ENCODE assay signal across 1 cellular context in genomic region chr1:20717452-20718342, GRCh38.
A peak's percentile ranks its signal among the peaks of the same experiment; 100 is the strongest.
TF ChIP-seq lines count a peak whose summit lies in the region.

TSS of gene KIF17 (minus strand) at chr1:20718007. CDS start at chr1:20717706, 301 bp downstream.

TF ChIP-seq in HEK293, 187 proteins besides CTCF, POLR2A, EP300 and RAD21 (continued from another document):
- TF ChIP-seq ZNF362 (tag by site-specific recombination; IDR thresholded peaks at IDR 0.05) (no peak), ZSCAN16 (tag by site-specific recombination; IDR thresholded peaks at IDR 0.05) (no peak; the same call in 1 of the 2 replicates), SCRT2 (tag by site-specific recombination; IDR thresholded peaks at IDR 0.05) (no peak; the same call in 1 of the 2 replicates), ZBTB10 (tag by site-specific recombination; IDR thresholded peaks at IDR 0.05) (no peak), ZNF350 (tag by site-specific recombination; IDR thresholded peaks at IDR 0.05) (no peak), ZNF26 (tag by site-specific recombination; IDR thresholded peaks at IDR 0.05) (no peak), SP7 (tag by site-specific recombination; IDR thresholded peaks at IDR 0.05) (no peak), ZNF544 (tag by site-specific recombination; IDR thresholded peaks at IDR 0.05) (no peak), ZNF530 (tag by site-specific recombination; IDR thresholded peaks at IDR 0.05; ENCODE audit: low read depth) (no peak), ZNF433 (tag by site-specific recombination; IDR thresholded peaks at IDR 0.05; ENCODE audit: low read depth) (no peak), GLIS2 (tag by site-specific recombination; IDR thresholded peaks at IDR 0.05) (0 out of 2 replicates have a peak, but pooled peaks have one; percentile 2), ZNF121 (tag by site-specific recombination; IDR thresholded peaks at IDR 0.05) (no peak)
TF ChIP-seq in HEK293: peak in this region for 15.
